In the genomic region with DNA sequence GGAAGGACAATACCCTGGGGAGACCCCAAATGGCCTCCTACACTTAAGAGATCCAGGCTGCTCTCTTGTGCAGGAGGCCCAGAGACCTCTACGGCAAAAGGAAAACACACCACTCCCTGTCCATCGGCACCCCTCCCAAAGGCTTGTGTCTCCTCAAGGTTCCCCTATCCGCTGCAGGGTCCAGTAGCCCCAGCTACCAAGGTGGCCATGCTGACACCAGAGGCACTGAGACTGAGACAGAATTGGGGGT, we compare ENCODE assay signal across 8 cellular contexts. TPM values are rescaled to one million over a fixed set of nuclear protein-coding genes. Genes with fewer than 3 reads are reported as not detected.
DNase-seq lines count a peak whose midpoint lies in the region; ATAC-seq and TF ChIP-seq lines count a peak whose summit lies in the region.

No MANE protein-coding gene starts in this region.

- peaks cover 0 to 4% (median 0%) of the 10 kb centered on the region in 5 donors for H3K9me3 Mint-ChIP-seq in CD8-positive, alpha-beta memory T cell
- no peaks in the 10 kb centered on the region for H3K9me3 Mint-ChIP-seq in naive B cell

- H3K36me3 ChIP-seq in CD8-positive, alpha-beta memory T cell (ENCODE audit: insufficient read depth, low read length): peaks cover 33% of the 10 kb centered on the region
- peaks cover 51% of the 10 kb centered on the region for H3K36me3 ChIP-seq in OCI-LY1 (ENCODE audit: insufficient read depth, low read length)

- POLR2A ChIA-PET in CD8-positive, alpha-beta memory T cell (lab: Charles Lee): interaction anchor here (0.6 to 2.6 kb wide), 4 partner anchors 14 to 43 kb away, joined by 3 to 19 read pairs (median 10); a partner anchor contains a TSS

- peak overlapping the region; percentile 93 to 100 (median 99) for H3K27ac Mint-ChIP-seq in CD8-positive, alpha-beta memory T cell
- H3K27ac Mint-ChIP-seq in naive B cell: peak overlapping the region; percentile 99 to 100 (median 100)

- H3K27me3 ChIP-seq in CD8-positive, alpha-beta memory T cell (ENCODE audit: insufficient read depth, low read length, poor library complexity, severe bottlenecking): no peaks in the 10 kb centered on the region
- no peaks in the 10 kb centered on the region for H3K27me3 ChIP-seq in OCI-LY1 (ENCODE audit: insufficient read depth, low read length)

- H4K20me1 ChIP-seq in OCI-LY1 (ENCODE audit: insufficient read depth, low read length): no peaks in the 10 kb centered on the region

- no peak for DNase-seq in CD8-positive, alpha-beta memory T cell
- DNase-seq in choroid plexus epithelial cell (ENCODE audit: low read depth) (no peak), naive B cell (no peak), omental fat pad (ENCODE audit: low spot score) (no peak), ACHN (no peak), DMS79 (lab: John Stamatoyannopoulos, UW) (no peak)

- CTCF ChIA-PET in CD8-positive, alpha-beta memory T cell (lab: Charles Lee): interaction anchor here (1.6 to 2.3 kb wide), 3 partner anchors 43 to 61 kb away, joined by 6 to 12 read pairs (median 6); a partner anchor contains a TSS

- in situ Hi-C loops in ACHN (cut with HindIII; ENCODE audit: low pct_ligation_motif_present, low pct_unique_long_range_greater_than_20kb, low sequenced_read_pairs): no loop called here

- H3K27me3 Mint-ChIP-seq in CD8-positive, alpha-beta memory T cell: peaks cover 0 to 3% of the 10 kb centered on the region in 2 donors
- no peaks in the 10 kb centered on the region for H3K27me3 Mint-ChIP-seq in naive B cell

- no peak; the same call in 1 of the 2 replicates for TF ChIP-seq CTCF in OCI-LY1 (IDR thresholded peaks at IDR 0.05; ENCODE audit: low read length)
- no peak for TF ChIP-seq CTCF in choroid plexus epithelial cell (conservative IDR thresholded peaks at IDR 0.05; ENCODE audit: low read depth, low read length)
- TF ChIP-seq CTCF in omental fat pad (IDR thresholded peaks at IDR 0.05): no peak

- H3K9ac ChIP-seq in OCI-LY1 (ENCODE audit: low read length): peak overlapping the region; percentile 90

- H2AFZ ChIP-seq in OCI-LY1 (ENCODE audit: low read length): no peak overlapping the region

- H3K9me3 ChIP-seq in CD8-positive, alpha-beta memory T cell (ENCODE audit: low read length): no peaks in the 10 kb centered on the region
- H3K9me3 ChIP-seq in OCI-LY1 (ENCODE audit: low read length): no peaks in the 10 kb centered on the region

- peak overlapping the region; percentile 87 for H3K4me2 ChIP-seq in OCI-LY1 (ENCODE audit: low read length)

- peak overlapping the region; percentile 87 for H3K4me3 ChIP-seq in CD8-positive, alpha-beta memory T cell (ENCODE audit: low read length)
- H3K4me3 ChIP-seq in OCI-LY1 (ENCODE audit: low read depth, low read length, poor library complexity, severe bottlenecking): peak overlapping the region; percentile 87
- peak overlapping the region; percentile 92 for H3K4me3 ChIP-seq in choroid plexus epithelial cell (ENCODE audit: low read depth, low read length)

- H3K36me3 Mint-ChIP-seq in CD8-positive, alpha-beta memory T cell: peaks cover 0 to 65% (median 15%) of the 10 kb centered on the region in 3 donors
- peaks cover 0 to 9% of the 10 kb centered on the region in 2 donors for H3K36me3 Mint-ChIP-seq in naive B cell

- H3K4me1 ChIP-seq in CD8-positive, alpha-beta memory T cell (ENCODE audit: insufficient read depth, low read length): peaks cover 50% of the 10 kb centered on the region
- peaks cover 48% of the 10 kb centered on the region for H3K4me1 ChIP-seq in OCI-LY1 (ENCODE audit: insufficient read depth, low read length, severe bottlenecking)

- H3K9me2 ChIP-seq in OCI-LY1 (ENCODE audit: low read depth, low read length): no peaks in the 10 kb centered on the region

- H3K79me2 ChIP-seq in OCI-LY1 (ENCODE audit: insufficient read depth, low read length): peaks cover 11% of the 10 kb centered on the region

- peaks cover 51 to 64% (median 52%) of the 10 kb centered on the region in 3 donors for H3K4me1 Mint-ChIP-seq in CD8-positive, alpha-beta memory T cell
- H3K4me1 Mint-ChIP-seq in naive B cell: peaks cover 43 to 59% (median 58%) of the 10 kb centered on the region in 3 donors

- ATAC-seq in naive B cell (ENCODE audit: low read depth in 2 of 2) (no peak), omental fat pad (ENCODE audit: low FRiP score) (no peak), GM19452 (IDR thresholded peaks at IDR 0.05; ENCODE audit: unreplicated experiment) (no peak)

- H3F3A ChIP-seq in OCI-LY1 (ENCODE audit: insufficient read depth, low read length): 0 out of 2 replicates have a peak, but pooled peaks cover 10% of the 10 kb centered on the region

- H3K27ac ChIP-seq in CD8-positive, alpha-beta memory T cell (ENCODE audit: low read depth, low read length): peak overlapping the region; percentile 99
- H3K27ac ChIP-seq in OCI-LY1 (ENCODE audit: low read depth, low read length, poor library complexity, severe bottlenecking): peak overlapping the region; percentile 76

- peak overlapping the region; percentile 96 to 100 (median 98) for H3K4me3 Mint-ChIP-seq in CD8-positive, alpha-beta memory T cell
- peak overlapping the region; percentile 93 to 100 (median 99) for H3K4me3 Mint-ChIP-seq in naive B cell

RNA-seq across cellular contexts. Expression of a gene that starts 0.6 kb away (rescaled TPM):
- total RNA-seq in CD8-positive, alpha-beta memory T cell: 10 to 100 TPM; 12.7 to 13.2 TPM
- 11.7 TPM for polyA plus RNA-seq in CD8-positive, alpha-beta memory T cell
- polyA plus RNA-seq in naive B cell (ENCODE audit: low read depth in 6 of 6): 10 to 100 TPM; 33.3 to 62.2 (median 51.0) TPM
- 10 to 100 TPM; 31.5 to 66.6 (median 35.5) TPM for total RNA-seq in omental fat pad

RNA-seq across cellular contexts. Expression of a gene that starts 2.9 kb away (rescaled TPM):
- total RNA-seq in CD8-positive, alpha-beta memory T cell: 10 to 100 TPM; 49.0 to 54.7 TPM
- 4.2 TPM for polyA plus RNA-seq in CD8-positive, alpha-beta memory T cell
- polyA plus RNA-seq in naive B cell (ENCODE audit: low read depth in 6 of 6): 1 to 10 TPM; 1.8 to 8.2 (median 5.0) TPM
- total RNA-seq in omental fat pad: 10 to 100 TPM; 11.8 to 40.2 (median 15.2) TPM

RNA-seq across cellular contexts. Expression of a gene that starts 27.3 kb away (rescaled TPM):
- 10 to 100 TPM; 98.7 to 99.3 TPM for total RNA-seq in CD8-positive, alpha-beta memory T cell
- 80.8 TPM for polyA plus RNA-seq in CD8-positive, alpha-beta memory T cell
- polyA plus RNA-seq in naive B cell (ENCODE audit: low read depth in 6 of 6): 10 to 100 TPM; 65.6 to 87.3 (median 71.2) TPM
- total RNA-seq in omental fat pad: 100 to 1,000 TPM in 3 of 4 donors, 10 to 100 TPM in 1; 96.0 to 134 (median 123) TPM

RNA-seq across cellular contexts. Expression of a gene that starts 30.2 kb away (rescaled TPM):
- total RNA-seq in CD8-positive, alpha-beta memory T cell: 1 to 10 TPM; 1.8 to 2.1 TPM
- polyA plus RNA-seq in CD8-positive, alpha-beta memory T cell: 0.12 TPM
- not detected for polyA plus RNA-seq in naive B cell (ENCODE audit: low read depth in 6 of 6)
- under 1 TPM in 2 of 4 donors, not detected in 2; 0.09 to 0.13 TPM for total RNA-seq in omental fat pad

RNA-seq across cellular contexts. Expression of a gene that starts 31.8 kb away (rescaled TPM):
- total RNA-seq in CD8-positive, alpha-beta memory T cell: 100 to 1,000 TPM; 386 to 398 TPM
- 89.8 TPM for polyA plus RNA-seq in CD8-positive, alpha-beta memory T cell
- polyA plus RNA-seq in naive B cell (ENCODE audit: low read depth in 6 of 6): 10 to 100 TPM; 53.1 to 78.7 (median 63.0) TPM
- 100 to 1,000 TPM in 1 of 4 donors, 10 to 100 TPM in 3; 53.5 to 108 (median 58.4) TPM for total RNA-seq in omental fat pad
